Comparison of ENCODE assay signal across 25 cellular contexts in genomic region chr12:3298603-3299002, GRCh38.
"Had no signal": no experiment of that assay in that cellular context is flagged by ENCODE, and none has a peak within 500 bp of the region (broad histone marks: within the 10 kb centered on the region; RNA-seq: fewer than 3 reads in every experiment).

No MANE protein-coding gene starts in this region.

- H3K27ac ChIP-seq: coronary artery, dorsolateral prefrontal cortex, epithelial cell of prostate, esophagus squamous epithelium, gastrocnemius medialis, heart right ventricle, left lung, lower lobe of right lung had no signal

- H3K4me3 ChIP-seq: coronary artery, dorsolateral prefrontal cortex, esophagus squamous epithelium, gastrocnemius medialis, heart right ventricle, left lung, lower lobe of right lung, mucosa of descending colon had no signal

- H3K27me3 ChIP-seq: gastrocnemius medialis, heart right ventricle had no signal

- H3K36me3 ChIP-seq: esophagus squamous epithelium, gastrocnemius medialis, heart right ventricle, left lung, lower lobe of right lung had no signal

- DNase-seq: dermis blood vessel endothelial cell; dorsolateral prefrontal cortex; effector CD4-positive, alpha-beta T cell; effector memory CD4-positive, alpha-beta T cell; erythroblast; esophagus squamous epithelium; foreskin fibroblast; foreskin melanocyte; gastrocnemius medialis; glutamatergic neuron; head of caudate nucleus; heart right ventricle; hippocampal formation; left cardiac atrium; left lung; left ventricle myocardium superior; lower lobe of right lung; mesenchymal stem cell; mucosa of descending colon; naive B cell; naive thymus-derived CD8-positive, alpha-beta T cell had no signal

- H3K9me3 ChIP-seq: esophagus squamous epithelium, gastrocnemius medialis, heart right ventricle, left lung, lower lobe of right lung, mucosa of descending colon had no signal

- FAIRE-seq: islet of Langerhans, keratinocyte had no signal
